Comparison of ENCODE assay signal across 11 cellular contexts in genomic region chr11:108698844-108699642, GRCh38. TPM values are rescaled to one million over a fixed set of nuclear protein-coding genes. Genes with fewer than 3 reads are reported as not detected.
DNase-seq lines count a peak whose midpoint lies in the region; ATAC-seq lines count a peak whose summit lies in the region.
"Had no signal": no experiment of that assay in that cellular context is flagged by ENCODE, and none has a peak within 500 bp of the region (broad histone marks: within the 10 kb centered on the region; RNA-seq: fewer than 3 reads in every experiment).

No MANE protein-coding gene starts in this region.

- H3K27ac ChIP-seq in effector memory CD4-positive, alpha-beta T cell (ENCODE audit: insufficient read depth, low read length, poor library complexity, severe bottlenecking), result no peak overlapping the region
- H3K27ac ChIP-seq: gastrocnemius medialis had no signal

- no peaks in the 10 kb centered on the region for H3K27me3 Mint-ChIP-seq in activated CD4-positive, alpha-beta T cell treated with anti-CD3 and anti-CD28 coated beads, Interleukin-2, amount 10 ng/mL, durations not matched to agents 7 days and 5 days

- no peaks in the 10 kb centered on the region for H3K9me3 Mint-ChIP-seq in activated CD4-positive, alpha-beta T cell treated with anti-CD3 and anti-CD28 coated beads, Interleukin-2, amount 10 ng/mL, durations not matched to agents 7 days and 5 days
- H3K9me3 Mint-ChIP-seq: neural crest cell had no signal

- H3K36me3 ChIP-seq in effector memory CD4-positive, alpha-beta T cell (ENCODE audit: control insufficient read depth, insufficient read depth, low read length), result peaks cover 7% of the 10 kb centered on the region

- no peak overlapping the region for H3K4me3 ChIP-seq in effector memory CD4-positive, alpha-beta T cell (ENCODE audit: insufficient read depth, low read depth, low read length, poor library complexity, severe bottlenecking)
- H3K4me3 ChIP-seq: gastrocnemius medialis had no signal

- no peaks in the 10 kb centered on the region for H3K9me3 ChIP-seq in effector memory CD4-positive, alpha-beta T cell (ENCODE audit: control insufficient read depth, low read length)
- H3K9me3 ChIP-seq: gastrocnemius medialis had no signal

- H3K27ac Mint-ChIP-seq in activated CD4-positive, alpha-beta T cell treated with anti-CD3 and anti-CD28 coated beads, Interleukin-2, amount 10 ng/mL, durations not matched to agents 7 days and 5 days, result no peak overlapping the region

- H3K4me1 ChIP-seq in effector memory CD4-positive, alpha-beta T cell (ENCODE audit: control insufficient read depth, insufficient read depth, low read length, poor library complexity, severe bottlenecking), result no peaks in the 10 kb centered on the region
- H3K4me1 ChIP-seq: gastrocnemius medialis had no signal

- DNase-seq in COLO668 (lab: John Stamatoyannopoulos, UW; ENCODE audit: unreplicated experiment) (peak; percentile 6), NCI-H69 (lab: John Stamatoyannopoulos, UW) (peak; percentile 60), mesenteric fat pad (ENCODE audit: low spot score) (no peak), amniotic stem cell (lab: John Stamatoyannopoulos, UW) (no peak)
- no peak for DNase-seq in activated CD4-positive, alpha-beta T cell treated with anti-CD3 and anti-CD28 coated beads, Interleukin-2, amount 10 ng/mL, durations not matched to agents 7 days and 5 days
- DNase-seq in effector memory CD4-positive, alpha-beta T cell, result no peak
- DNase-seq: gastrocnemius medialis, NCI-H2171 treated with DMSO at 0.1 percent for 48 hours had no signal

- peaks cover 21% of the 10 kb centered on the region for H3K36me3 Mint-ChIP-seq in activated CD4-positive, alpha-beta T cell treated with anti-CD3 and anti-CD28 coated beads, Interleukin-2, amount 10 ng/mL, durations not matched to agents 7 days and 5 days (ENCODE audit: low read depth)

- H3K27me3 ChIP-seq in effector memory CD4-positive, alpha-beta T cell (replicated peaks; ENCODE audit: control insufficient read depth, insufficient read depth, low read length, poor library complexity, severe bottlenecking), result no peaks in the 10 kb centered on the region
- H3K27me3 ChIP-seq: gastrocnemius medialis had no signal

- POLR2A ChIA-PET in activated CD4-positive, alpha-beta T cell treated with anti-CD3 and anti-CD28 coated beads, Interleukin-2, amount 10 ng/mL, durations not matched to agents 7 days and 5 days (lab: Charles Lee), result interaction anchor here (0.6 kb wide), 1 partner anchor 26 kb away, joined by 3 read pairs; no protein-coding TSS in a partner anchor

- no peak overlapping the region for H3K4me3 Mint-ChIP-seq in activated CD4-positive, alpha-beta T cell treated with anti-CD3 and anti-CD28 coated beads, Interleukin-2, amount 10 ng/mL, durations not matched to agents 7 days and 5 days
- H3K4me3 Mint-ChIP-seq: neural crest cell had no signal

- CTCF ChIA-PET in activated CD4-positive, alpha-beta T cell treated with anti-CD3 and anti-CD28 coated beads, Interleukin-2, amount 10 ng/mL, durations not matched to agents 7 days and 5 days (lab: Charles Lee), result interaction anchor here (0.8 to 1.1 kb wide), 2 partner anchors 31 to 172 kb away, joined by 3 to 4 read pairs; no protein-coding TSS in a partner anchor

- no peaks in the 10 kb centered on the region for H3K4me1 Mint-ChIP-seq in activated CD4-positive, alpha-beta T cell treated with anti-CD3 and anti-CD28 coated beads, Interleukin-2, amount 10 ng/mL, durations not matched to agents 7 days and 5 days

- ATAC-seq in GM19324 (IDR thresholded peaks at IDR 0.05; ENCODE audit: low FRiP score, unreplicated experiment), result peak; percentile 46
- peak; percentile 70 for ATAC-seq in HG02970 (IDR thresholded peaks at IDR 0.05; ENCODE audit: low FRiP score, unreplicated experiment)
- ATAC-seq: gastrocnemius medialis had no signal

RNA-seq across cellular contexts. Expression of gene DDX10, which starts 34.2 kb away (rescaled TPM):
- total RNA-seq in activated CD4-positive, alpha-beta T cell treated with anti-CD3 and anti-CD28 coated beads, Interleukin-2, amount 10 ng/mL, durations not matched to agents 7 days and 5 days, result 10 to 100 TPM; 27.4 to 28.0 TPM
- 27.7 TPM for total RNA-seq in mesenteric fat pad

Comparison
In these comparisons a context has a peak if more than half of its experiments do, and no peak if none do; other contexts are left out.
1. DNase-seq: peak in COLO668 (single experiment) and NCI-H69 (single experiment); none in activated CD4-positive, alpha-beta T cell treated with anti-CD3 and anti-CD28 coated beads, Interleukin-2, amount 10 ng/mL, durations not matched to agents 7 days and 5 days (single experiment), mesenteric fat pad (single experiment), amniotic stem cell (single experiment) and effector memory CD4-positive, alpha-beta T cell (0 of 3).